In the genomic region with DNA sequence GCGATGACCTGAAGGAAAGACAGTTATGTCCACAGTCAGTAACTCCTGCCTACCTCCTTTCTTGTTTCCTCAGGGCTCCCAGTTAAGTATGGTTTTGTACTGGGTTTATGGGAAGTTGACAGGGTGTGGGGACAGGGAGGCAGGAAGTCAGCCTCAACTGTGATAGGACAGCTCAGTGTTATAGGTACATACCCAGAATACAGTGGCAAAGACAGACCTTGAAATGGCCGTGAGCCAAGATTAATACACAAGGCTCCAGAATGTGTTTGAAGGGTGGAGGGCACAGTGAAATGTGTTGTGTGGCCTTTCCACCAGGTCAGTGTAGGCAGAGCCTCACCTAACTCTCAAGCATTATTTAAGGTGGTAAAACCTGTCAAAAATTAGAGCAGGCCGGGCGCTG, we compare ENCODE assay signal across 22 cellular contexts. TPM values are rescaled to one million over a fixed set of nuclear protein-coding genes. Genes with fewer than 3 reads are reported as not detected.
DNase-seq lines count a peak whose midpoint lies in the region; ATAC-seq and TF ChIP-seq lines count a peak whose summit lies in the region.
"Had no signal": no experiment of that assay in that cellular context is flagged by ENCODE, and none has a peak within 500 bp of the region (broad histone marks: within the 10 kb centered on the region; RNA-seq: fewer than 3 reads in every experiment).

No MANE protein-coding gene starts in this region.

- H3K27ac ChIP-seq in BLaER1 = no peak overlapping the region
- peak overlapping the region; percentile 69 for H3K27ac ChIP-seq in CD4-positive, CD25-positive, alpha-beta regulatory T cell (ENCODE audit: insufficient read depth, low read length, poor library complexity, severe bottlenecking)
- H3K27ac ChIP-seq: body of pancreas, SK-N-MC had no signal

- intact Hi-C loops in mucosa of descending colon (cut with DNase I, micrococcal nuclease) = no loop called here

- H3K4me1 ChIP-seq in BLaER1 (peaks cover 69% of the 10 kb centered on the region), mucosa of descending colon (ENCODE audit: low read depth) (peaks cover 3% of the 10 kb centered on the region)
- peaks cover 67% of the 10 kb centered on the region for H3K4me1 ChIP-seq in CD4-positive, CD25-positive, alpha-beta regulatory T cell (ENCODE audit: control insufficient read depth, insufficient read depth, low read length, poor library complexity, severe bottlenecking)
- H3K4me1 ChIP-seq: body of pancreas had no signal

- no peaks in the 10 kb centered on the region for H4K20me1 ChIP-seq in BLaER1

- H3K9me3 Mint-ChIP-seq in CD4-positive, CD25-positive, alpha-beta regulatory T cell = peaks cover 0 to 1% (median 0%) of the 10 kb centered on the region in 7 donors
- no peaks in the 10 kb centered on the region for H3K9me3 Mint-ChIP-seq in activated T-helper 17 cell treated with anti-CD3 and anti-CD28 coated beads, Interleukin-2, amount 50 U/mL, for 72 hours

- DNase-seq in CD4-positive, CD25-positive, alpha-beta regulatory T cell = peak in 1 of 3 donors; percentile 32
- DNase-seq in mucosa of descending colon (peak in 1 of 3 donors; percentile 47), iPS-NIHi7 (ENCODE audit: extremely low spot score) (no peak)
- no peak for DNase-seq in stimulated activated CD4-positive, alpha-beta T cell treated with anti-CD3 and anti-CD28 coated beads, Interleukin-1b, Interleukin-23, amount 100 ng/mL, for 48 hours
- DNase-seq: activated CD4-positive, alpha-beta T cell treated with anti-CD3 and anti-CD28 coated beads for 1 hour; body of pancreas; Calu3; HCEC 1CT; left ventricle myocardium superior; NCI-H510A treated with DMSO at 0.1 percent for 48 hours; nucleus accumbens; stimulated activated CD4-positive, alpha-beta T cell treated with anti-CD3 and anti-CD28 coated beads, Interleukin-4, amount 100 ng/mL, for 4 hours had no signal

- TF ChIP-seq CTCF in mucosa of descending colon (IDR thresholded peaks at IDR 0.05) = no peak

- peaks cover 13 to 72% (median 44%) of the 10 kb centered on the region in 4 donors for H3K4me1 Mint-ChIP-seq in CD4-positive, CD25-positive, alpha-beta regulatory T cell
- H3K4me1 Mint-ChIP-seq in activated T-helper 17 cell treated with anti-CD3 and anti-CD28 coated beads, Interleukin-2, amount 50 U/mL, for 72 hours = peaks cover 25% of the 10 kb centered on the region

- peak overlapping the region; percentile 94; the same call in 1 of the 2 replicates for H3K4me2 ChIP-seq in BLaER1

- H3K4me3 Mint-ChIP-seq in CD4-positive, CD25-positive, alpha-beta regulatory T cell = peak overlapping the region; percentile 14 to 64 (median 62)
- peak overlapping the region; percentile 54 for H3K4me3 Mint-ChIP-seq in activated T-helper 17 cell treated with anti-CD3 and anti-CD28 coated beads, Interleukin-2, amount 50 U/mL, for 72 hours

- H3K27me3 Mint-ChIP-seq in CD4-positive, CD25-positive, alpha-beta regulatory T cell = no peaks in the 10 kb centered on the region
- no peaks in the 10 kb centered on the region for H3K27me3 Mint-ChIP-seq in activated T-helper 17 cell treated with anti-CD3 and anti-CD28 coated beads, Interleukin-2, amount 50 U/mL, for 72 hours

- H3K4me3 ChIP-seq in BLaER1 = no peak overlapping the region
- no peak overlapping the region for H3K4me3 ChIP-seq in CD4-positive, CD25-positive, alpha-beta regulatory T cell (ENCODE audit: low read depth, low read length)
- H3K4me3 ChIP-seq in mucosa of descending colon = no peak overlapping the region
- H3K4me3 ChIP-seq: body of pancreas, SK-N-MC had no signal

- H3K9me3 ChIP-seq in BLaER1 = no peaks in the 10 kb centered on the region; the same call in 1 of the 2 replicates
- no peaks in the 10 kb centered on the region for H3K9me3 ChIP-seq in CD4-positive, CD25-positive, alpha-beta regulatory T cell (ENCODE audit: control insufficient read depth in 2 of 2, low read length in 2 of 2)
- H3K9me3 ChIP-seq in mucosa of descending colon = no peaks in the 10 kb centered on the region
- H3K9me3 ChIP-seq: body of pancreas had no signal

- no peaks in the 10 kb centered on the region for H3K36me3 ChIP-seq in BLaER1
- no peaks in the 10 kb centered on the region for H3K36me3 ChIP-seq in CD4-positive, CD25-positive, alpha-beta regulatory T cell (ENCODE audit: control insufficient read depth, insufficient read depth, low read length)
- no peaks in the 10 kb centered on the region for H3K36me3 ChIP-seq in mucosa of descending colon (ENCODE audit: low read depth)

- no peak for ATAC-seq in CD4-positive, CD25-positive, alpha-beta regulatory T cell (ENCODE audit: low read depth in 2 of 2)
- no peak for ATAC-seq in activated T-helper 17 cell treated with anti-CD3 and anti-CD28 coated beads, Interleukin-2, amount 50 U/mL, for 72 hours (replicated peaks)
- ATAC-seq in mucosa of descending colon (peak; percentile 76), HG03095 (IDR thresholded peaks at IDR 0.05; ENCODE audit: unreplicated experiment) (no peak), GM19452 (IDR thresholded peaks at IDR 0.05; ENCODE audit: unreplicated experiment) (no peak)
- ATAC-seq: body of pancreas, left ventricle myocardium superior had no signal

- H3K36me3 Mint-ChIP-seq in CD4-positive, CD25-positive, alpha-beta regulatory T cell = no peaks in the 10 kb centered on the region
- no peaks in the 10 kb centered on the region for H3K36me3 Mint-ChIP-seq in activated T-helper 17 cell treated with anti-CD3 and anti-CD28 coated beads, Interleukin-2, amount 50 U/mL, for 72 hours (ENCODE audit: low read depth)

- H3K27me3 ChIP-seq in BLaER1 = no peaks in the 10 kb centered on the region
- H3K27me3 ChIP-seq in CD4-positive, CD25-positive, alpha-beta regulatory T cell (ENCODE audit: control insufficient read depth, insufficient read depth, low read length) = no peaks in the 10 kb centered on the region
- H3K27me3 ChIP-seq: body of pancreas had no signal

- H3K9ac ChIP-seq in BLaER1 = no peak overlapping the region

- peak overlapping the region; percentile 61 to 85 (median 73) for H3K27ac Mint-ChIP-seq in CD4-positive, CD25-positive, alpha-beta regulatory T cell
- H3K27ac Mint-ChIP-seq in activated T-helper 17 cell treated with anti-CD3 and anti-CD28 coated beads, Interleukin-2, amount 50 U/mL, for 72 hours = no peak overlapping the region

RNA-seq across cellular contexts. Expression of a gene that starts 4.6 kb away (rescaled TPM):
- 273 TPM for total RNA-seq in CD4-positive, CD25-positive, alpha-beta regulatory T cell
- polyA plus RNA-seq in CD4-positive, CD25-positive, alpha-beta regulatory T cell = 100 to 1,000 TPM; 204 to 255 (median 228) TPM
- 10 to 100 TPM; 45.8 to 78.8 TPM for total RNA-seq in activated T-helper 17 cell treated with anti-CD3 and anti-CD28 coated beads, Interleukin-2, amount 50 U/mL, for 72 hours
- 1 to 10 TPM; 5.6 to 9.8 (median 7.3) TPM for total RNA-seq in mucosa of descending colon
- total RNA-seq: Calu3, LHCN-M2, renal cortical epithelial cell, RPMI7951 had no signal

RNA-seq across cellular contexts. Expression of a gene that starts 17.9 kb away (rescaled TPM):
- total RNA-seq in CD4-positive, CD25-positive, alpha-beta regulatory T cell = not detected
- polyA plus RNA-seq in CD4-positive, CD25-positive, alpha-beta regulatory T cell = 1 to 10 TPM in 3 of 4 donors, under 1 TPM in 1; 0.25 to 2.0 (median 1.4) TPM
- total RNA-seq in activated T-helper 17 cell treated with anti-CD3 and anti-CD28 coated beads, Interleukin-2, amount 50 U/mL, for 72 hours = not detected
- not detected for total RNA-seq in mucosa of descending colon
- total RNA-seq: body of pancreas, Calu3, left ventricle myocardium superior, LHCN-M2, mononuclear cell, renal cortical epithelial cell, RPMI7951, urinary bladder had no signal
- polyA plus RNA-seq: urinary bladder had no signal

RNA-seq across cellular contexts. Expression of a gene that starts 58.4 kb away (rescaled TPM):
- total RNA-seq in CD4-positive, CD25-positive, alpha-beta regulatory T cell = 3.4 TPM
- 10 to 100 TPM in 2 of 4 donors, 1 to 10 TPM in 2; 5.7 to 13.5 (median 8.7) TPM for polyA plus RNA-seq in CD4-positive, CD25-positive, alpha-beta regulatory T cell
- total RNA-seq in activated T-helper 17 cell treated with anti-CD3 and anti-CD28 coated beads, Interleukin-2, amount 50 U/mL, for 72 hours = under 1 TPM; 0.13 to 0.50 TPM
- 10 to 100 TPM; 35.0 to 88.6 (median 85.6) TPM for total RNA-seq in mucosa of descending colon

Comparison
In these comparisons a context has a peak if more than half of its experiments do, and no peak if none do; other contexts are left out.
1. RNA of a gene that starts 4.6 kb away (total RNA-seq): 273 TPM in CD4-positive, CD25-positive, alpha-beta regulatory T cell (single experiment) and 45.8 to 78.8 TPM in activated T-helper 17 cell treated with anti-CD3 and anti-CD28 coated beads, Interleukin-2, amount 50 U/mL, for 72 hours; 5.6 to 9.8 TPM in mucosa of descending colon; every median in the first group is over 4 times any median in the second.